2 cellular contexts compared by ENCODE assay signal in the genomic region with DNA sequence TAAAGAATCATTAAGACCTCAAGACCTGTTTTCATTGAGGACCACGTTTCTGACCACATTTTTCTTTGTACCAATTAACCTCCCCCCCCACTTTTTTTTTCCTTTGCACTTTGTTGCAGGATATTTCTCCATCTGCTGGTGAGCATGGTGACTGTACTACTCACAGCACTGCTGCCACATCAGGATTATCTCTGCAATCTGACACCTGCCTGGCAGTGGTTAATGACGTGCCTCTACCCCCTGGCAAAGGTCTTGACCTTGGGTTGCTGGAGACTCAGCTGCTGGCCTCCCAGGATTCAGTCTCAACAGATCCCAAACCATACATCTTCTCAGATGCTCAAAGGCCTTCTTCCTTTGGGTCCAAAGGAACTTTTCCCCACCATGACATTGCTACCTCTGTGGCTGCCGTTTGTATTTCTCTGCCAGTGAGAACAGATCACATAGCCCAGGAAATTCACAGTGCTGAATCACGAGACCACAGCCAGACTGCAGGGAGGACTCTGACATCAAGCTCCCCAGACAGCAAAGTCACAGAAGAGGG.
TF ChIP-seq lines count a peak whose summit lies in the region.

No MANE protein-coding gene starts in this region.

TF ChIP-seq in WTC11, 78 proteins besides CTCF, POLR2A, EP300 and RAD21:
- TF ChIP-seq, protein P1, sequence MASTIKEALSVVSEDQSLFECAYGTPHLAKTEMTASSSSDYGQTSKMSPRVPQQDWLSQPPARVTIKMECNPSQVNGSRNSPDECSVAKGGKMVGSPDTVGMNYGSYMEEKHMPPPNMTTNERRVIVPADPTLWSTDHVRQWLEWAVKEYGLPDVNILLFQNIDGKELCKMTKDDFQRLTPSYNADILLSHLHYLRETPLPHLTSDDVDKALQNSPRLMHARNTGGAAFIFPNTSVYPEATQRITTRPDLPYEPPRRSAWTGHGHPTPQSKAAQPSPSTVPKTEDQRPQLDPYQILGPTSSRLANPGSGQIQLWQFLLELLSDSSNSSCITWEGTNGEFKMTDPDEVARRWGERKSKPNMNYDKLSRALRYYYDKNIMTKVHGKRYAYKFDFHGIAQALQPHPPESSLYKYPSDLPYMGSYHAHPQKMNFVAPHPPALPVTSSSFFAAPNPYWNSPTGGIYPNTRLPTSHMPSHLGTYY (CRISPR knock-in tag; IDR thresholded peaks at IDR 0.05), result no peak
- TF ChIP-seq SMAD3 (CRISPR knock-in tag; IDR thresholded peaks at IDR 0.05; ENCODE audit: borderline replicate concordance), result no peak
- TF ChIP-seq HMGA2 (CRISPR knock-in tag; IDR thresholded peaks at IDR 0.05), result no peak
- TF ChIP-seq CREB1 (CRISPR knock-in tag; IDR thresholded peaks at IDR 0.05), result no peak
- no peak for TF ChIP-seq TEAD1 (CRISPR knock-in tag; IDR thresholded peaks at IDR 0.05)
- TF ChIP-seq, protein P2, sequence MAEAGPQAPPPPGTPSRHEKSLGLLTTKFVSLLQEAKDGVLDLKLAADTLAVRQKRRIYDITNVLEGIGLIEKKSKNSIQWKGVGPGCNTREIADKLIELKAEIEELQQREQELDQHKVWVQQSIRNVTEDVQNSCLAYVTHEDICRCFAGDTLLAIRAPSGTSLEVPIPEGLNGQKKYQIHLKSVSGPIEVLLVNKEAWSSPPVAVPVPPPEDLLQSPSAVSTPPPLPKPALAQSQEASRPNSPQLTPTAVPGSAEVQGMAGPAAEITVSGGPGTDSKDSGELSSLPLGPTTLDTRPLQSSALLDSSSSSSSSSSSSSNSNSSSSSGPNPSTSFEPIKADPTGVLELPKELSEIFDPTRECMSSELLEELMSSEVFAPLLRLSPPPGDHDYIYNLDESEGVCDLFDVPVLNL (CRISPR knock-in tag; IDR thresholded peaks at IDR 0.05; ENCODE audit: borderline replicate concordance, low read depth), result no peak
- TF ChIP-seq SMAD4 (CRISPR knock-in tag; IDR thresholded peaks at IDR 0.05), result no peak
- TF ChIP-seq, protein P3, sequence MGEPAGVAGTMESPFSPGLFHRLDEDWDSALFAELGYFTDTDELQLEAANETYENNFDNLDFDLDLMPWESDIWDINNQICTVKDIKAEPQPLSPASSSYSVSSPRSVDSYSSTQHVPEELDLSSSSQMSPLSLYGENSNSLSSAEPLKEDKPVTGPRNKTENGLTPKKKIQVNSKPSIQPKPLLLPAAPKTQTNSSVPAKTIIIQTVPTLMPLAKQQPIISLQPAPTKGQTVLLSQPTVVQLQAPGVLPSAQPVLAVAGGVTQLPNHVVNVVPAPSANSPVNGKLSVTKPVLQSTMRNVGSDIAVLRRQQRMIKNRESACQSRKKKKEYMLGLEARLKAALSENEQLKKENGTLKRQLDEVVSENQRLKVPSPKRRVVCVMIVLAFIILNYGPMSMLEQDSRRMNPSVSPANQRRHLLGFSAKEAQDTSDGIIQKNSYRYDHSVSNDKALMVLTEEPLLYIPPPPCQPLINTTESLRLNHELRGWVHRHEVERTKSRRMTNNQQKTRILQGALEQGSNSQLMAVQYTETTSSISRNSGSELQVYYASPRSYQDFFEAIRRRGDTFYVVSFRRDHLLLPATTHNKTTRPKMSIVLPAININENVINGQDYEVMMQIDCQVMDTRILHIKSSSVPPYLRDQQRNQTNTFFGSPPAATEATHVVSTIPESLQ (CRISPR knock-in tag; IDR thresholded peaks at IDR 0.05), result no peak
- no peak for TF ChIP-seq NR1H2 (CRISPR knock-in tag; IDR thresholded peaks at IDR 0.05)
- TF ChIP-seq, protein P4, sequence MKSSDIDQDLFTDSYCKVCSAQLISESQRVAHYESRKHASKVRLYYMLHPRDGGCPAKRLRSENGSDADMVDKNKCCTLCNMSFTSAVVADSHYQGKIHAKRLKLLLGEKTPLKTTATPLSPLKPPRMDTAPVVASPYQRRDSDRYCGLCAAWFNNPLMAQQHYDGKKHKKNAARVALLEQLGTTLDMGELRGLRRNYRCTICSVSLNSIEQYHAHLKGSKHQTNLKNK (CRISPR knock-in tag; IDR thresholded peaks at IDR 0.05), result no peak
- TF ChIP-seq MYBL2 (CRISPR knock-in tag; IDR thresholded peaks at IDR 0.05), result no peak
- no peak for TF ChIP-seq JUN (CRISPR knock-in tag; IDR thresholded peaks at IDR 0.05)
TF ChIP-seq in WTC11: peak in this region for 0.

TF ChIP-seq in H1, 55 proteins besides CTCF, POLR2A, EP300 and RAD21 (continued from another document):
- no peak for TF ChIP-seq HDAC2 (IDR thresholded peaks at IDR 0.05; ENCODE audit: borderline replicate concordance in 1 of 2, low read depth in 2 of 2, low read length in 2 of 2)
TF ChIP-seq in H1: peak in this region for 1.
